Comparison of ENCODE assay signal across 1 cellular context in the genomic region with DNA sequence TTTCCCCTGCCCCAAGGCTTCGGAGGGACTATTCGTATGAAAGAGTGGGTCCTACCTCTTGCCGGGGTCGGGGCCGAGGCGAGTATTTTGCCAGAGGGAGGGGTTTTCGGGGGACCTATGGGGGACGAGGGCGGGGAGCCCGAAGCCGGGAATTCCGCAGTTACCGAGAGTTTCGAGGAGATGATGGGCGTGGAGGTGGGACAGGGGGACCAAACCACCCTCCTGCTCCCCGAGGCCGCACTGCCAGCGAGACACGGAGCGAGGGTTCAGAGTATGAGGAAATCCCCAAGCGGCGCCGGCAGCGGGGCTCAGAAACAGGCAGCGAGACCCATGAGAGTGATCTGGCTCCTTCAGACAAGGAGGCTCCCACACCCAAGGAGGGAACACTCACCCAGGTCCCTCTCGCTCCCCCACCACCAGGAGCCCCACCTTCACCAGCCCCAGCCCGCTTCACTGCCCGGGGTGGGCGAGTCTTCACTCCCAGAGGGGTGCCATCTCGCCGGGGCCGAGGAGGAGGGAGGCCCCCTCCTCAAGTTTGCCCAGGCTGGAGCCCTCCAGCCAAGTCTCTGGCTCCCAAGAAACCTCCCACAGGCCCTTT.
TF ChIP-seq lines count a peak whose summit lies in the region.

No MANE protein-coding gene starts in this region.

TF ChIP-seq in IMR-90, 13 proteins besides CTCF, POLR2A, EP300 and RAD21:
- TF ChIP-seq, protein P1, sequence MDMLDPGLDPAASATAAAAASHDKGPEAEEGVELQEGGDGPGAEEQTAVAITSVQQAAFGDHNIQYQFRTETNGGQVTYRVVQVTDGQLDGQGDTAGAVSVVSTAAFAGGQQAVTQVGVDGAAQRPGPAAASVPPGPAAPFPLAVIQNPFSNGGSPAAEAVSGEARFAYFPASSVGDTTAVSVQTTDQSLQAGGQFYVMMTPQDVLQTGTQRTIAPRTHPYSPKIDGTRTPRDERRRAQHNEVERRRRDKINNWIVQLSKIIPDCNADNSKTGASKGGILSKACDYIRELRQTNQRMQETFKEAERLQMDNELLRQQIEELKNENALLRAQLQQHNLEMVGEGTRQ (IDR thresholded peaks at IDR 0.05; ENCODE audit: low read depth, low read length) = no peak
TF ChIP-seq in IMR-90: peak in this region for 0.
